Comparison of ENCODE assay signal across 16 cellular contexts in the genomic region with DNA sequence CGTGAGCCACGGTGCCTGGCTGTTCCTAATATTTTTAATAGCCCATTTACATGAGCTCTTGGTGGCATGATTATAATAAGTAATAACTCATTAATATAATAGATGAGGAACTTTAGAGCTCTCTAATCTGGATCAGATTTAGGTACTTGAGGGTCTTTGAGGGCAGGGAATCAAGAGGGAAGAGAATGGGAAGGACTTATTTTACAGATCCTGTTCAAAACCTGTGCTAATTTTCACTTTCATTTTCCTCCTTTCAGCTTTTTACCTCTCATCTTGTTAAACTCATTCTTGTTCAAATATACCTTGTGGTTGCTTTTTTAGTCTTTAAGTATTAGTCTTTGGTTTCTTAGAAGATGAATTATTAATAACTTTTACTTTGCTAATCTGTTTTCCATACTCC. TPM values are rescaled to one million over a fixed set of nuclear protein-coding genes. Genes with fewer than 3 reads are reported as not detected.
DNase-seq lines count a peak whose midpoint lies in the region; ATAC-seq and TF ChIP-seq lines count a peak whose summit lies in the region.
"Had no signal": no experiment of that assay in that cellular context is flagged by ENCODE, and none has a peak within 500 bp of the region (broad histone marks: within the 10 kb centered on the region; RNA-seq: fewer than 3 reads in every experiment).

No MANE protein-coding gene starts in this region.

- H3K4me1 Mint-ChIP-seq in T-helper 17 cell (peaks cover 38% of the 10 kb centered on the region), immature natural killer cell (peaks cover 48 to 56% of the 10 kb centered on the region in 2 donors)

- WGBS in transverse colon (ENCODE audit: low coverage in 1 of 2), 2 donors: 70% methylated on average over 2 of the region's 2 CpGs; no CpG with 5 or more reads in 1 of the 2 donors
- WGBS in upper lobe of left lung, 2 donors: 76 to 88% methylated on average over 2 of the region's 2 CpGs

- H3K9ac ChIP-seq in BLaER1: no peak overlapping the region

- no peaks in the 10 kb centered on the region for H3K27me3 Mint-ChIP-seq in T-helper 17 cell
- peaks cover 2 to 3% (median 2%) of the 10 kb centered on the region in 3 donors for H3K27me3 Mint-ChIP-seq in immature natural killer cell (ENCODE audit: low read depth in 3 of 3)
- H3K27me3 Mint-ChIP-seq: progenitor cell of endocrine pancreas had no signal

- TF ChIP-seq POLR2A in transverse colon (IDR thresholded peaks at IDR 0.05) (no peak), upper lobe of left lung (IDR thresholded peaks at IDR 0.05) (no peak)

- intact Hi-C loops in transverse colon (cut with DNase I; ENCODE audit: low total_unique reads): no loop called here

- H3K36me3 Mint-ChIP-seq in T-helper 17 cell (ENCODE audit: low read depth) (peaks cover 12% of the 10 kb centered on the region), immature natural killer cell (peaks cover 8 to 29% (median 14%) of the 10 kb centered on the region in 3 donors)

- H3K27ac Mint-ChIP-seq in T-helper 17 cell (peak overlapping the region; percentile 100), immature natural killer cell (peak overlapping the region; percentile 87 to 94 (median 92))
- H3K27ac Mint-ChIP-seq: progenitor cell of endocrine pancreas had no signal

- H3K9me3 ChIP-seq in BLaER1: no peaks in the 10 kb centered on the region
- no peaks in the 10 kb centered on the region for H3K9me3 ChIP-seq in T-helper 17 cell (ENCODE audit: control insufficient read depth, low read length, poor library complexity, severe bottlenecking)
- H3K9me3 ChIP-seq in transverse colon: no peaks in the 10 kb centered on the region
- H3K9me3 ChIP-seq in upper lobe of left lung: no peaks in the 10 kb centered on the region
- H3K9me3 ChIP-seq: SJSA1 had no signal

- no peak for DNase-seq in GM12864 (ENCODE audit: low read depth)
- no peak for DNase-seq in T-helper 17 cell
- no peak for DNase-seq in immature natural killer cell
- no peak for DNase-seq in transverse colon
- DNase-seq in C1 segment of cervical spinal cord (lab: John Stamatoyannopoulos, UW): no peak
- DNase-seq in upper lobe of left lung: no peak
- DNase-seq: foreskin melanocyte, NCI-H2081 had no signal

- TF ChIP-seq CTCF in GM12864 (IDR thresholded peaks at IDR 0.05; ENCODE audit: low read depth, low read length, missing control alignments) (no peak), transverse colon (IDR thresholded peaks at IDR 0.05) (no peak), upper lobe of left lung (IDR thresholded peaks at IDR 0.05) (no peak)

- H3K27me3 ChIP-seq in BLaER1 (no peaks in the 10 kb centered on the region), transverse colon (no peaks in the 10 kb centered on the region), upper lobe of left lung (no peaks in the 10 kb centered on the region)
- H3K27me3 ChIP-seq: SJSA1 had no signal

- H4K20me1 ChIP-seq in BLaER1: peaks cover 82% of the 10 kb centered on the region

- no peak for TF ChIP-seq EP300 in transverse colon (IDR thresholded peaks at IDR 0.05; ENCODE audit: low read depth)
- TF ChIP-seq EP300 in upper lobe of left lung (IDR thresholded peaks at IDR 0.05): no peak

- peaks cover 73% of the 10 kb centered on the region for H3K4me1 ChIP-seq in BLaER1
- peaks cover 8 to 42% (median 13%) of the 10 kb centered on the region in 4 donors for H3K4me1 ChIP-seq in transverse colon
- peaks cover 26 to 48% (median 30%) of the 10 kb centered on the region in 4 donors for H3K4me1 ChIP-seq in upper lobe of left lung

- H3K9me3 Mint-ChIP-seq in immature natural killer cell: no peaks in the 10 kb centered on the region
- H3K9me3 Mint-ChIP-seq: brain had no signal

- H3K27ac ChIP-seq in BLaER1 (no peak overlapping the region), transverse colon (no peak overlapping the region), upper lobe of left lung (no peak overlapping the region)
- H3K27ac ChIP-seq: SJSA1 had no signal

- H3K4me2 ChIP-seq in BLaER1: peak overlapping the region; percentile 69

- peak overlapping the region; percentile 92 for H3K4me3 Mint-ChIP-seq in T-helper 17 cell
- peak overlapping the region; percentile 47 to 73 (median 70) for H3K4me3 Mint-ChIP-seq in immature natural killer cell

- in situ Hi-C loops in transverse colon (cut with MboI; ENCODE audit: low pct_ligation_motif_present in 1 of 4, low pct_unique_long_range_greater_than_20kb in 1 of 4, low sequenced_read_pairs in 3 of 4): no loop called here

- no peak overlapping the region for H3K4me3 ChIP-seq in BLaER1
- H3K4me3 ChIP-seq in GM12864 (ENCODE audit: low read depth, low read length): peak overlapping the region; percentile 36; the same call in 1 of the 2 replicates
- H3K4me3 ChIP-seq in transverse colon: no peak overlapping the region
- H3K4me3 ChIP-seq in upper lobe of left lung: no peak overlapping the region
- H3K4me3 ChIP-seq: SJSA1 had no signal

- ATAC-seq in T-helper 17 cell (no peak), upper lobe of left lung (ENCODE audit: low FRiP score in 2 of 2) (no peak), HG03045 (IDR thresholded peaks at IDR 0.05; ENCODE audit: unreplicated experiment) (no peak)

- peaks cover 59% of the 10 kb centered on the region for H3K36me3 ChIP-seq in BLaER1
- peaks cover 0 to 33% (median 16%) of the 10 kb centered on the region in 4 donors for H3K36me3 ChIP-seq in transverse colon
- H3K36me3 ChIP-seq in upper lobe of left lung: peaks cover 19 to 46% (median 28%) of the 10 kb centered on the region in 4 donors

RNA-seq across cellular contexts. Expression of gene NECAP1, which starts 5.6 kb away (rescaled TPM):
- total RNA-seq in T-helper 17 cell: 10 to 100 TPM; 72.8 to 73.0 TPM
- 10 to 100 TPM; 16.0 to 23.0 (median 20.5) TPM for polyA plus RNA-seq in immature natural killer cell
- 10 to 100 TPM in 3 of 4 donors, 1 to 10 TPM in 1; 3.0 to 41.6 (median 36.3) TPM for total RNA-seq in transverse colon
- total RNA-seq in upper lobe of left lung: 10 to 100 TPM; 30.9 to 55.9 (median 36.1) TPM

RNA-seq across cellular contexts. Expression of gene C3AR1, which starts 21.5 kb away (rescaled TPM):
- total RNA-seq in T-helper 17 cell (1 to 10 TPM; 3.1 to 3.9 TPM), transverse colon (1 to 10 TPM; 2.4 to 9.4 (median 3.6) TPM), upper lobe of left lung (10 to 100 TPM in 5 of 6 donors, 1 to 10 TPM in 1; 2.4 to 68.7 (median 23.5) TPM)
- polyA plus RNA-seq in immature natural killer cell: 10 to 100 TPM; 10.8 to 31.1 (median 20.2) TPM
- total RNA-seq: progenitor cell of endocrine pancreas had no signal

RNA-seq across cellular contexts. Expression of gene CLEC4A, which starts 35.8 kb away (rescaled TPM):
- total RNA-seq in T-helper 17 cell (1 to 10 TPM; 1.4 to 2.7 TPM), transverse colon (1 to 10 TPM in 1 of 4 donors, under 1 TPM in 1, not detected in 2; 0.55 to 5.1 TPM), upper lobe of left lung (10 to 100 TPM in 1 of 6 donors, 1 to 10 TPM in 4, under 1 TPM in 1; 0.67 to 26.2 (median 6.8) TPM)
- polyA plus RNA-seq in immature natural killer cell: 10 to 100 TPM in 2 of 3 donors, 1 to 10 TPM in 1; 1.6 to 15.4 (median 10.5) TPM
- total RNA-seq: Daoy, H4, LHCN-M2, SJSA1 had no signal

RNA-seq across cellular contexts. Expression of gene FOXJ2, which starts 55.1 kb away (rescaled TPM):
- total RNA-seq in T-helper 17 cell (10 to 100 TPM; 33.4 to 40.4 TPM), transverse colon (10 to 100 TPM; 11.6 to 15.7 (median 12.5) TPM), upper lobe of left lung (10 to 100 TPM; 14.7 to 25.1 (median 18.4) TPM)
- polyA plus RNA-seq in immature natural killer cell: 10 to 100 TPM in 1 of 3 donors, 1 to 10 TPM in 2; 2.7 to 15.8 (median 3.3) TPM
